In genomic region chr10:60717852-60718251, GRCh38 we compare ENCODE assay signal across 12 cellular contexts.
DNase-seq lines count a peak whose midpoint lies in the region; ATAC-seq and TF ChIP-seq lines count a peak whose summit lies in the region.
"Had no signal": no experiment of that assay in that cellular context is flagged by ENCODE, and none has a peak within 500 bp of the region (broad histone marks: within the 10 kb centered on the region; RNA-seq: fewer than 3 reads in every experiment).

No MANE protein-coding gene starts in this region.

- ATAC-seq in GM21786 (IDR thresholded peaks at IDR 0.05; ENCODE audit: unreplicated experiment) (peak; percentile 70), HG03280 (IDR thresholded peaks at IDR 0.05; ENCODE audit: unreplicated experiment) (peak; percentile 89)

- no peak overlapping the region for H3K4me3 ChIP-seq in fibroblast of mammary gland (ENCODE audit: control insufficient read depth, low read depth, low read length)

- DNase-seq in DMS53 (lab: John Stamatoyannopoulos, UW) (peak; percentile 20), DMS53 treated with DMSO at 0.1 percent for 48 hours (lab: John Stamatoyannopoulos, UW; ENCODE audit: unreplicated experiment) (no peak), fibroblast of mammary gland (ENCODE audit: low read depth) (peak; percentile 18), kidney tubule cell (ENCODE audit: low spot score) (no peak), NCI-H2029 (lab: John Stamatoyannopoulos, UW) (no peak)
- DNase-seq in effector CD4-positive, alpha-beta T cell: no peak
- DNase-seq: 8988T; activated T-cell treated with anti-CD3 and anti-CD28 coated beads for 4 hours; erythroblast; stimulated activated CD4-positive, alpha-beta T cell treated with anti-CD3 and anti-CD28 coated beads, Interleukin-12 subunit alpha, Interleukin-12 subunit beta, amount 100 ng/mL, for 4 hours had no signal

- no peak for TF ChIP-seq CTCF in fibroblast of mammary gland (conservative IDR thresholded peaks at IDR 0.05; ENCODE audit: control insufficient read depth, insufficient read depth, low read depth, low read length)

Comparison
In these comparisons a context has a peak if more than half of its experiments do, and no peak if none do; other contexts are left out.
1. DNase-seq: peak in DMS53 (single experiment) and fibroblast of mammary gland (single experiment); none in DMS53 treated with DMSO at 0.1 percent for 48 hours (single experiment), kidney tubule cell (single experiment), NCI-H2029 (single experiment) and effector CD4-positive, alpha-beta T cell (single experiment).